Comparison of ENCODE assay signal across 27 cellular contexts in the genomic region with DNA sequence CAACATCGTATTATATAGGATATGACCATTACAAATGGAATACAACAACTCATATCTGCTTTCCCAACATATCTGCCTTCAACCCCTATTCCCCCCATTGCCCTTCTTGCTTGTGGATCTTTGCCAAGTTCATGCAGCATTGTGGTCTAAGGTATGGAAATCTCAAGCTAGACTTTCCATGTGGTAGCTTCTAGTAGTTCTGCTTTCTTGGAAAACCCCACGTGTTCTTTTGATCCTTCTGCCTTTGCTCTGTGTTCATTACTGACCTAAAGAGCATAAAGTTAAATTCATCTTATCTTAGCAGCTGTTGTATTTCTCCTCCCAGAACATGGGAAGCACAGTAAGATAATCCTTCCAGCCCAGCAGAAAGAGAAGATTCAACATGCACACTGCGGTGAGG.
"Had no signal": no experiment of that assay in that cellular context is flagged by ENCODE, and none has a peak within 500 bp of the region (broad histone marks: within the 10 kb centered on the region; RNA-seq: fewer than 3 reads in every experiment).

No MANE protein-coding gene starts in this region.

- H3K4me1 ChIP-seq: stomach, suprapubic skin, testis, thyroid gland, tibial artery, tibial nerve, transverse colon, upper lobe of left lung, upper lobe of right lung, uterus, vagina had no signal

- H3K9me3 ChIP-seq: stomach, suprapubic skin, testis, thoracic aorta, thyroid gland, tibial artery, tibial nerve, transverse colon, upper lobe of left lung, upper lobe of right lung, uterus, vagina had no signal

- H3K4me3 ChIP-seq: stomach, suprapubic skin, testis, thoracic aorta, thyroid gland, tibial artery, tibial nerve, transverse colon, upper lobe of left lung, upper lobe of right lung, uterus, vagina had no signal

- FAIRE-seq: urothelium cell line had no signal

- ATAC-seq: stimulated activated effector memory CD8-positive, alpha-beta T cell treated with anti-CD3 and anti-CD28 coated beads, Interleukin-12 subunit alpha, Interleukin-12 subunit beta, amount 100 ng/mL, for 72 hours; stimulated activated memory B cell treated with anti-CD40 and anti-IgM and Interleukin-4, amounts not matched to agents 10 μg/mL and 1 μg/mL and 100 μg/mL, for 72 hours; stimulated activated naive B cell treated with anti-CD40 and anti-IgM and Interleukin-4, amounts not matched to agents 10 μg/mL and 1 μg/mL and 100 μg/mL, for 72 hours; stimulated activated naive CD8-positive, alpha-beta T cell treated with anti-CD3 and anti-CD28 coated beads, Interleukin-15, amount 100 ng/mL, for 72 hours; stimulated activated naive CD8-positive, alpha-beta T cell treated with anti-CD3 and anti-CD28 coated beads, Interleukin-15, Interleukin-2, amounts not matched to agents 100 U/mL and 50 U/mL, for 24 hours; upper lobe of right lung had no signal

- DNase-seq: stimulated activated CD4-positive, alpha-beta T cell treated with anti-CD3 and anti-CD28 coated beads, Interleukin-2, amount 100 ng/mL, for 48 hours; stimulated activated CD4-positive, alpha-beta T cell treated with anti-CD3 and anti-CD28 coated beads, Interleukin-4, amount 100 ng/mL, for 1 hour; stimulated activated CD4-positive, alpha-beta T cell treated with anti-CD3 and anti-CD28 coated beads, Interleukin-4, amount 100 ng/mL, for 24 hours; stimulated activated CD4-positive, alpha-beta T cell treated with anti-CD3 and anti-CD28 coated beads, Interleukin-4, amount 100 ng/mL, for 4 hours; stimulated activated CD8-positive, alpha-beta memory T cell treated with anti-CD3 and anti-CD28 coated beads, Interleukin-4, amount 100 ng/mL, for 48 hours; stimulated activated naive B cell treated with anti-CD40 and anti-IgM and Interleukin-4, amounts not matched to agents 10 μg/mL and 1 μg/mL and 100 μg/mL, for 72 hours; stimulated activated naive CD4-positive, alpha-beta T cell; stimulated activated naive CD4-positive, alpha-beta T cell treated with Interleukin-2 at 50 U/mL for 16 hours; stimulated activated naive CD8-positive, alpha-beta T cell treated with anti-CD3 and anti-CD28 coated beads, Interleukin-15, amount 100 ng/mL, for 72 hours; stimulated activated naive CD8-positive, alpha-beta T cell treated with anti-CD3 and anti-CD28 coated beads, Interleukin-15, Interleukin-2, amounts not matched to agents 100 U/mL and 50 U/mL, for 24 hours; stomach; substantia nigra; testis; thyroid gland; tibial artery; transverse colon; trophoblast cell; upper lobe of left lung; upper lobe of right lung; uterus had no signal

- H3K36me3 ChIP-seq: stomach, suprapubic skin, thoracic aorta, thyroid gland, tibial artery, tibial nerve, transverse colon, upper lobe of left lung, upper lobe of right lung, uterus, vagina had no signal

- H3K27ac ChIP-seq: stomach, suprapubic skin, testis, thoracic aorta, thyroid gland, tibial artery, tibial nerve, transverse colon, upper lobe of left lung, upper lobe of right lung, uterus, vagina had no signal

- H3K27me3 ChIP-seq: stomach, suprapubic skin, testis, thyroid gland, tibial artery, tibial nerve, transverse colon, upper lobe of left lung, upper lobe of right lung, uterus, vagina had no signal
